ENCODE assay signal across 1 cellular context in the genomic region with DNA sequence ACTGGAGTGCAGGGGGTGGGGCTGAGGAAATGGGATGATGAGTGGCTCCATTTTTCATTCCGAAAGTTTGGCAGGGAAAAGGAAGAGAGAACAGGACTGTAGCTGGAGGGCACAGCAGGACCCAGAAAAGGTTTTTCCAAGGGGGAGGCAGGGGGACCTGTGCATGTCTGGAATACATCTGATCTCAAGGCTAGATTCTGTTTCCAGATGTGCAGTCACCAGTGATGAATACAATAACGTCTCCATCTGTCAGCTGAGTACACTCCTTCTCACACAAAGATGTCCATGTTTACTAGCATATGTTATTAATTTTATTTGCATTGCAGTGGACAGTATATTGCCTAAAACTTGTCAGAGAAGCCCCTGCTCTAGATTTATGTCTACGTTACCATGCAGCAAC.
A peak's percentile ranks its signal among the peaks of the same experiment; 100 is the strongest.
TF ChIP-seq lines count a peak whose summit lies in the region.

No MANE protein-coding gene starts in this region.

TF ChIP-seq in SK-N-SH treated with all-trans-retinoic acid at 6 μM for 48 hours, 23 proteins besides CTCF, POLR2A, EP300 and RAD21 (continued from another document):
- TF ChIP-seq, protein P1, sequence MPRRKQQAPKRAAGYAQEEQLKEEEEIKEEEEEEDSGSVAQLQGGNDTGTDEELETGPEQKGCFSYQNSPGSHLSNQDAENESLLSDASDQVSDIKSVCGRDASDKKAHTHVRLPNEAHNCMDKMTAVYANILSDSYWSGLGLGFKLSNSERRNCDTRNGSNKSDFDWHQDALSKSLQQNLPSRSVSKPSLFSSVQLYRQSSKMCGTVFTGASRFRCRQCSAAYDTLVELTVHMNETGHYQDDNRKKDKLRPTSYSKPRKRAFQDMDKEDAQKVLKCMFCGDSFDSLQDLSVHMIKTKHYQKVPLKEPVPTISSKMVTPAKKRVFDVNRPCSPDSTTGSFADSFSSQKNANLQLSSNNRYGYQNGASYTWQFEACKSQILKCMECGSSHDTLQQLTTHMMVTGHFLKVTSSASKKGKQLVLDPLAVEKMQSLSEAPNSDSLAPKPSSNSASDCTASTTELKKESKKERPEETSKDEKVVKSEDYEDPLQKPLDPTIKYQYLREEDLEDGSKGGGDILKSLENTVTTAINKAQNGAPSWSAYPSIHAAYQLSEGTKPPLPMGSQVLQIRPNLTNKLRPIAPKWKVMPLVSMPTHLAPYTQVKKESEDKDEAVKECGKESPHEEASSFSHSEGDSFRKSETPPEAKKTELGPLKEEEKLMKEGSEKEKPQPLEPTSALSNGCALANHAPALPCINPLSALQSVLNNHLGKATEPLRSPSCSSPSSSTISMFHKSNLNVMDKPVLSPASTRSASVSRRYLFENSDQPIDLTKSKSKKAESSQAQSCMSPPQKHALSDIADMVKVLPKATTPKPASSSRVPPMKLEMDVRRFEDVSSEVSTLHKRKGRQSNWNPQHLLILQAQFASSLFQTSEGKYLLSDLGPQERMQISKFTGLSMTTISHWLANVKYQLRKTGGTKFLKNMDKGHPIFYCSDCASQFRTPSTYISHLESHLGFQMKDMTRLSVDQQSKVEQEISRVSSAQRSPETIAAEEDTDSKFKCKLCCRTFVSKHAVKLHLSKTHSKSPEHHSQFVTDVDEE (CRISPR knock-in tag; IDR thresholded peaks at IDR 0.05) = peak; percentile 91
- TF ChIP-seq RARB (CRISPR knock-in tag; IDR thresholded peaks at IDR 0.05) = no peak
